In the genomic region with DNA sequence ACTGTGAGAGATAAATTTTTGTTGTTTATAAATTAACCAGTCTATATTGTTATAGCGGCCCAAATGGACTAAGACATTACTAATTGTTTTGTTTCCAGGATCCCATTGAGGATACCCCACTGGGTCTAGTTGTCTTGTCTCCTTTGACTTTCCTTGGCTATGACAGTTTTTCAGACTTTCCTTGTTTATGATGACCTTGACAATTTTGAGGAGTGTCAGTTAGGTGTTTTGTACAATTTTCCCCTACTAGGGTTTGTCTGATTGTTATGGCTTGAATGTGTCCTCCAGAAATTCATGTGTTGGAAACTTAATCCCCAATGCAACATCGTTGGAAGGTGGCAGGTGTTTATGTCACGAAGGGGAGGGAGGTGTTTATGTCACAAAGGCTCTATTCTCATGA, we compare ENCODE assay signal across 22 cellular contexts.
DNase-seq lines count a peak whose midpoint lies in the region; ATAC-seq, FAIRE-seq and TF ChIP-seq lines count a peak whose summit lies in the region.
"Had no signal": no experiment of that assay in that cellular context is flagged by ENCODE, and none has a peak within 500 bp of the region (broad histone marks: within the 10 kb centered on the region; RNA-seq: fewer than 3 reads in every experiment).

No MANE protein-coding gene starts in this region.

- H3K4me1 ChIP-seq in A549 = no peaks in the 10 kb centered on the region
- no peaks in the 10 kb centered on the region for H3K4me1 ChIP-seq in IMR-90 (ENCODE audit: control insufficient read depth, insufficient read depth, low read length)
- 0 out of 7 replicates have a peak, but pooled peaks cover 0 to 2% (median 0%) of the 10 kb centered on the region in 4 experiments for H3K4me1 ChIP-seq in H1 (replicated peaks in 1 of 4; ENCODE audit: control insufficient read depth in 3 of 4, insufficient read depth in 4 of 4, low read length in 3 of 4)
- H3K4me1 ChIP-seq: BLaER1 treated with 17β-estradiol and CSF1 and Interleukin-3, amounts not matched to agents 10 nM and 100 nM; Caco-2 had no signal

- in situ Hi-C loops in IMR-90 (cut with MboI; ENCODE audit: low sequenced_read_pairs) = no loop called here

- H3K23ac ChIP-seq in IMR-90 (ENCODE audit: low read depth, low read length) (no peak overlapping the region), H1 (ENCODE audit: insufficient read length) (no peak overlapping the region)

- H4K20me1 ChIP-seq in IMR-90 (ENCODE audit: insufficient read depth, low read length) (no peaks in the 10 kb centered on the region), H1 (replicated peaks in 1 of 2; ENCODE audit: control insufficient read depth in 1 of 2, insufficient read depth in 2 of 2, low read length in 2 of 2) (no peaks in the 10 kb centered on the region)
- H4K20me1 ChIP-seq: BLaER1 treated with 17β-estradiol and CSF1 and Interleukin-3, amounts not matched to agents 10 nM and 100 nM had no signal

- H3K9me3 ChIP-seq in A549 (no peaks in the 10 kb centered on the region), IMR-90 (ENCODE audit: control insufficient read depth, insufficient read depth, low read length) (no peaks in the 10 kb centered on the region), H1 (ENCODE audit: insufficient read depth in 2 of 2, low read depth in 1 of 2, low read length in 1 of 2) (no peaks in the 10 kb centered on the region)
- H3K9me3 ChIP-seq: BLaER1 treated with 17β-estradiol and CSF1 and Interleukin-3, amounts not matched to agents 10 nM and 100 nM; Caco-2 had no signal

- TF ChIP-seq RAD21 in A549 (conservative IDR thresholded peaks at IDR 0.05 in 1 of 2, IDR thresholded peaks at IDR 0.05 in 1 of 2) (no peak), IMR-90 (IDR thresholded peaks at IDR 0.05; ENCODE audit: low read length) (no peak), H1 (IDR thresholded peaks at IDR 0.05 in 1 of 2, conservative IDR thresholded peaks at IDR 0.05 in 1 of 2; ENCODE audit: low read depth in 2 of 2, low read length in 2 of 2) (no peak)

- no peaks in the 10 kb centered on the region; the same call in 1 of the 2 replicates for H3K23me2 ChIP-seq in H1 (ENCODE audit: low read depth, low read length)

- no peak overlapping the region for H2BK15ac ChIP-seq in IMR-90 (ENCODE audit: low read depth, low read length)
- H2BK15ac ChIP-seq in H1 (ENCODE audit: low read length) = 0 out of 2 replicates have a peak overlapping the region, but pooled peaks have one; percentile 12

- H3K9me1 ChIP-seq in IMR-90 (ENCODE audit: insufficient read depth, low read length) = no peaks in the 10 kb centered on the region

- H2AK9ac ChIP-seq in IMR-90 (replicated peaks; ENCODE audit: low read depth, low read length, poor library complexity) = no peak overlapping the region

- no peaks in the 10 kb centered on the region for H3K4me1 Mint-ChIP-seq in stimulated activated effector memory CD8-positive, alpha-beta T cell treated with anti-CD3 and anti-CD28 coated beads, Interleukin-12 subunit alpha, Interleukin-12 subunit beta, amount 100 ng/mL, for 72 hours
- H3K4me1 Mint-ChIP-seq: B cell had no signal

- H3K9ac ChIP-seq in IMR-90 (ENCODE audit: low read depth, low read length) (no peak overlapping the region), H1 (replicated peaks in 1 of 4; ENCODE audit: extremely low read depth in 1 of 4, low read depth in 3 of 4, low read length in 3 of 4) (no peak overlapping the region)
- H3K9ac ChIP-seq: BLaER1 treated with 17β-estradiol and CSF1 and Interleukin-3, amounts not matched to agents 10 nM and 100 nM had no signal

- H4K5ac ChIP-seq in IMR-90 (ENCODE audit: low read depth, low read length) = no peak overlapping the region
- no peak overlapping the region for H4K5ac ChIP-seq in H1 (ENCODE audit: insufficient read length, low read depth, low read length)

- H2AFZ ChIP-seq in IMR-90 (replicated peaks; ENCODE audit: low read length, poor library complexity) (no peak overlapping the region), H1 (ENCODE audit: low read length) (no peak overlapping the region)

- H4K8ac ChIP-seq in IMR-90 (ENCODE audit: low read depth in 2 of 2, low read length in 2 of 2) (no peak overlapping the region), H1 (ENCODE audit: extremely low read depth, insufficient read depth, low read length) (no peak overlapping the region)

- H3K4ac ChIP-seq in IMR-90 (ENCODE audit: low read depth, low read length) (no peak overlapping the region), H1 (replicated peaks; ENCODE audit: insufficient read length, low read depth, low read length) (no peak overlapping the region)

- H3K9me3 Mint-ChIP-seq in stimulated activated effector memory CD8-positive, alpha-beta T cell treated with anti-CD3 and anti-CD28 coated beads, Interleukin-12 subunit alpha, Interleukin-12 subunit beta, amount 100 ng/mL, for 72 hours = peaks cover 3% of the 10 kb centered on the region
- H3K9me3 Mint-ChIP-seq: CD8-positive, alpha-beta T cell had no signal

- no peaks in the 10 kb centered on the region for H3K79me2 ChIP-seq in H1 (ENCODE audit: control insufficient read depth in 1 of 2, insufficient read depth in 2 of 2, low read length in 2 of 2)

- H3K36me3 Mint-ChIP-seq in stimulated activated effector memory CD8-positive, alpha-beta T cell treated with anti-CD3 and anti-CD28 coated beads, Interleukin-12 subunit alpha, Interleukin-12 subunit beta, amount 100 ng/mL, for 72 hours = no peaks in the 10 kb centered on the region
- H3K36me3 Mint-ChIP-seq: CD8-positive, alpha-beta T cell had no signal

- CTCF ChIA-PET in A549 (lab: Yijun Ruan, JAX) (no interaction called here), IMR-90 (lab: Yijun Ruan, JAX) (no interaction called here), H1 (lab: Charles Lee; ENCODE audit: partially characterized antibody) (no interaction called here)

- H4K91ac ChIP-seq in IMR-90 (ENCODE audit: insufficient read depth, low read depth, low read length) = no peak overlapping the region
- H4K91ac ChIP-seq in H1 (replicated peaks; ENCODE audit: insufficient read length, low read length) = no peak overlapping the region

- FAIRE-seq in A549 (lab: Jason Lieb, UNC) = no peak
- no peak for FAIRE-seq in H1 (lab: Jason Lieb, UNC)
- FAIRE-seq: A204.1, D721Med, G401.6, GM12891, GM19239 had no signal

- H3K27me3 ChIP-seq in IMR-90 (ENCODE audit: control insufficient read depth, insufficient read depth, low read length) = no peaks in the 10 kb centered on the region
- H3K27me3 ChIP-seq in H1 (replicated peaks in 1 of 4; ENCODE audit: control insufficient read depth in 3 of 4, extremely low read depth in 1 of 4, insufficient read depth in 3 of 4, low read length in 3 of 4) = no peaks in the 10 kb centered on the region
- H3K27me3 ChIP-seq: BLaER1 treated with 17β-estradiol and CSF1 and Interleukin-3, amounts not matched to agents 10 nM and 100 nM had no signal

- H3K4me2 ChIP-seq in A549 (no peak overlapping the region), IMR-90 (ENCODE audit: low read depth, low read length) (no peak overlapping the region), H1 (ENCODE audit: insufficient read depth in 1 of 2, low read depth in 2 of 2, low read length in 2 of 2) (no peak overlapping the region)
- H3K4me2 ChIP-seq: BLaER1 treated with 17β-estradiol and CSF1 and Interleukin-3, amounts not matched to agents 10 nM and 100 nM had no signal

- H3K4me3 ChIP-seq in A549 = no peak overlapping the region
- H3K4me3 ChIP-seq in IMR-90 (ENCODE audit: insufficient read depth, low read depth, low read length) = no peak overlapping the region
- H3K4me3 ChIP-seq in H1 (ENCODE audit: extremely low read depth in 1 of 4, insufficient read depth in 2 of 4, low read depth in 3 of 4, low read length in 4 of 4) = no peak overlapping the region
- H3K4me3 ChIP-seq: BLaER1 treated with 17β-estradiol and CSF1 and Interleukin-3, amounts not matched to agents 10 nM and 100 nM had no signal

- H2BK120ac ChIP-seq in IMR-90 (ENCODE audit: low read depth, low read length) (no peak overlapping the region), H1 (replicated peaks; ENCODE audit: low read depth, low read length) (no peak overlapping the region)

- H3K14ac ChIP-seq in IMR-90 (replicated peaks; ENCODE audit: low read depth, low read length) = no peak overlapping the region
- no peak overlapping the region for H3K14ac ChIP-seq in H1 (ENCODE audit: insufficient read length)

- BruUV-seq in IMR-90 (replicated peaks; lab: Mats Ljungman, UMichigan) = no TSS peak

- H3K27ac ChIP-seq in A549 (no peak overlapping the region), IMR-90 (ENCODE audit: insufficient read depth, low read length) (no peak overlapping the region), H1 (ENCODE audit: low read depth, low read length) (no peak overlapping the region)
- H3K27ac ChIP-seq: BLaER1 treated with 17β-estradiol and CSF1 and Interleukin-3, amounts not matched to agents 10 nM and 100 nM; C4-2B had no signal

- H3K27ac Mint-ChIP-seq in stimulated activated effector memory CD8-positive, alpha-beta T cell treated with anti-CD3 and anti-CD28 coated beads, Interleukin-12 subunit alpha, Interleukin-12 subunit beta, amount 100 ng/mL, for 72 hours = no peak overlapping the region
- H3K27ac Mint-ChIP-seq: B cell; CD4-positive, alpha-beta T cell; CD8-positive, alpha-beta T cell had no signal

- H3K18ac ChIP-seq in IMR-90 (ENCODE audit: low read depth, low read length) (no peak overlapping the region), H1 (ENCODE audit: extremely low read depth, low read length) (no peak overlapping the region)

- dilution Hi-C loops in IMR-90 (cut with HindIII; ENCODE audit: low sequenced_read_pairs, unreplicated experiment) = no loop called here

- H2BK12ac ChIP-seq in H1 (ENCODE audit: low read depth, low read length) = no peak overlapping the region

- TF ChIP-seq POLR2A in A549 (IDR thresholded peaks at IDR 0.05; ENCODE audit: low read length) = no peak
- TF ChIP-seq POLR2A in IMR-90 (IDR thresholded peaks at IDR 0.05; ENCODE audit: low read depth, low read length) = no peak
- no peak for TF ChIP-seq POLR2A in H1 (IDR thresholded peaks at IDR 0.05; ENCODE audit: control extremely low read depth in 1 of 2, low read depth in 2 of 2, low read length in 2 of 2)

- POLR2A ChIA-PET in A549 (lab: Yijun Ruan, JAX) (no interaction called here), IMR-90 (lab: Charles Lee; ENCODE audit: unreplicated experiment) (no interaction called here), H1 (lab: Charles Lee; ENCODE audit: partially characterized antibody) (no interaction called here)

- intact Hi-C loops in IMR-90 (cut with micrococcal nuclease) = no loop called here

- H2BK5ac ChIP-seq in IMR-90 (ENCODE audit: low read depth, low read length, poor library complexity, severe bottlenecking) (no peak overlapping the region), H1 (ENCODE audit: low read depth, low read length) (no peak overlapping the region)

- WGBS in A549 (ENCODE audit: missing lambda C conversion rate) = 24% methylated on average over 3 of the region's 3 CpGs
- no CpG with 5 or more reads among the region's 3 CpGs for WGBS in IMR-90 (ENCODE audit: extremely low coverage in 2 of 2, insufficient read length in 1 of 2), 2 experiments
- WGBS in H1 (ENCODE audit: extremely low coverage in 1 of 2, insufficient coverage in 1 of 2, insufficient read length in 1 of 2, insufficient replicate concordance in 2 of 2, low coverage in 1 of 2, low lambda C conversion rate in 2 of 2, missing lambda C conversion rate in 1 of 2), 2 experiments = 95% methylated on average over 3 of the region's 3 CpGs; no CpG with 5 or more reads in 1 of the 2 experiments

- TF ChIP-seq CTCF in A549 (IDR thresholded peaks at IDR 0.05) (no peak), IMR-90 (conservative IDR thresholded peaks at IDR 0.05; ENCODE audit: low read depth, low read length) (no peak), H1 (IDR thresholded peaks at IDR 0.05; ENCODE audit: control extremely low read depth in 1 of 3, insufficient read depth in 1 of 3, low read depth in 1 of 3, low read length in 3 of 3) (no peak)

- H2AK5ac ChIP-seq in IMR-90 (ENCODE audit: low read depth, low read length) (no peak overlapping the region), H1 (ENCODE audit: low read depth, low read length) (no peak overlapping the region)

- DNase-seq in A549 (ENCODE audit: low read depth in 1 of 2, low spot score in 1 of 2) = no peak
- no peak for DNase-seq in IMR-90
- DNase-seq in H1 (ENCODE audit: low read depth in 1 of 2, low spot score in 2 of 2) = no peak
- no peak for DNase-seq in NCI-H2029 (lab: John Stamatoyannopoulos, UW)
- no peak for DNase-seq in stimulated activated effector memory CD8-positive, alpha-beta T cell treated with anti-CD3 and anti-CD28 coated beads, Interleukin-12 subunit alpha, Interleukin-12 subunit beta, amount 100 ng/mL, for 72 hours (ENCODE audit: low spot score in 2 of 2)
- DNase-seq in NCI-H2227 treated with DMSO at 0.1 percent for 48 hours (lab: John Stamatoyannopoulos, UW) = no peak
- DNase-seq: 8988T; AML-193; Caco-2; Calu3; CD4-positive, alpha-beta T cell; CD8-positive, alpha-beta T cell; DMS79 treated with DMSO at 0.1 percent for 48 hours; GF-D8 had no signal

- no peak overlapping the region for H3K4me3 Mint-ChIP-seq in stimulated activated effector memory CD8-positive, alpha-beta T cell treated with anti-CD3 and anti-CD28 coated beads, Interleukin-12 subunit alpha, Interleukin-12 subunit beta, amount 100 ng/mL, for 72 hours
- H3K4me3 Mint-ChIP-seq: B cell; CD4-positive, alpha-beta T cell; CD8-positive, alpha-beta T cell had no signal

- no peaks in the 10 kb centered on the region for H3K79me1 ChIP-seq in IMR-90 (ENCODE audit: low read depth in 1 of 2, low read length in 2 of 2)
- no peaks in the 10 kb centered on the region for H3K79me1 ChIP-seq in H1 (ENCODE audit: low read depth, low read length)

- TF ChIP-seq EP300 in A549 (IDR thresholded peaks at IDR 0.05) (no peak), H1 (IDR thresholded peaks at IDR 0.05; ENCODE audit: borderline replicate concordance in 1 of 2, low read depth in 2 of 2, low read length in 2 of 2) (no peak)

- no peak for ATAC-seq in A549
- ATAC-seq in IMR-90 (ENCODE audit: low read depth) = no peak
- no peak for ATAC-seq in stimulated activated effector memory CD8-positive, alpha-beta T cell treated with anti-CD3 and anti-CD28 coated beads, Interleukin-12 subunit alpha, Interleukin-12 subunit beta, amount 100 ng/mL, for 72 hours
- ATAC-seq: CD8-positive, alpha-beta T cell had no signal

- H3K36me3 ChIP-seq in IMR-90 (ENCODE audit: control insufficient read depth, insufficient read depth, low read length) (no peaks in the 10 kb centered on the region), H1 (ENCODE audit: control insufficient read depth in 2 of 4, insufficient read depth in 4 of 4, low read length in 3 of 4) (no peaks in the 10 kb centered on the region)
- H3K36me3 ChIP-seq: BLaER1 treated with 17β-estradiol and CSF1 and Interleukin-3, amounts not matched to agents 10 nM and 100 nM had no signal

- H3K56ac ChIP-seq in IMR-90 (ENCODE audit: extremely low read depth, insufficient read depth, low read length) (no peak overlapping the region), H1 (replicated peaks; ENCODE audit: insufficient read length, low read depth, low read length) (no peak overlapping the region)

- H2BK20ac ChIP-seq in IMR-90 (ENCODE audit: low read depth, low read length) (no peak overlapping the region), H1 (ENCODE audit: low read length) (no peak overlapping the region)
